Comparison of ENCODE assay signal across 12 cellular contexts in genomic region chr1:51636765-51637522, GRCh38. TPM values are rescaled to one million over a fixed set of nuclear protein-coding genes. Genes with fewer than 3 reads are reported as not detected.
A peak's percentile ranks its signal among the peaks of the same experiment; 100 is the strongest.
DNase-seq lines count a peak whose midpoint lies in the region; ATAC-seq and TF ChIP-seq lines count a peak whose summit lies in the region.
"Had no signal": no experiment of that assay in that cellular context is flagged by ENCODE, and none has a peak within 500 bp of the region (broad histone marks: within the 10 kb centered on the region; RNA-seq: fewer than 3 reads in every experiment).

No MANE protein-coding gene starts in this region.

- no peaks in the 10 kb centered on the region for H3K36me3 ChIP-seq in Panc1 (ENCODE audit: control insufficient read depth, insufficient read depth, low read length)
- H3K36me3 ChIP-seq in esophagus muscularis mucosa = peaks cover 0 to 5% (median 0%) of the 10 kb centered on the region in 4 donors
- H3K36me3 ChIP-seq in osteoblast (ENCODE audit: insufficient read depth, low read length) = no peaks in the 10 kb centered on the region

- intact Hi-C loops in Panc1 (cut with micrococcal nuclease; ENCODE audit: unreplicated experiment) = no loop called here
- intact Hi-C loops in esophagus muscularis mucosa (cut with DNase I) = no loop called here
- intact Hi-C loops in activated T-helper 2 cell treated with anti-CD3 and anti-CD28 coated beads, Interferon-gamma antibody, Interleukin-2, Interleukin-4, amounts not matched to agents 10 μg/mL and 5 μg/mL and 100 μg/mL, durations not matched to agents 14 hours and 24 hours and 36 hours (cut with micrococcal nuclease) = no loop called here

- H3K4me1 Mint-ChIP-seq in activated T-helper 2 cell treated with anti-CD3 and anti-CD28 coated beads, Interferon-gamma antibody, Interleukin-2, Interleukin-4, amounts not matched to agents 10 μg/mL and 5 μg/mL and 100 μg/mL, durations not matched to agents 14 hours and 24 hours and 36 hours (ENCODE audit: low read depth) = peaks cover 6% of the 10 kb centered on the region
- H3K4me1 Mint-ChIP-seq: activated B cell treated with CpG ODN at 0.5 μM for 24 hours had no signal

- peaks cover 72% of the 10 kb centered on the region for H3K79me2 ChIP-seq in osteoblast (ENCODE audit: insufficient read depth, low read length)

- H3K27ac Mint-ChIP-seq in activated T-helper 2 cell treated with anti-CD3 and anti-CD28 coated beads, Interferon-gamma antibody, Interleukin-2, Interleukin-4, amounts not matched to agents 10 μg/mL and 5 μg/mL and 100 μg/mL, durations not matched to agents 14 hours and 24 hours and 36 hours = no peak overlapping the region
- H3K27ac Mint-ChIP-seq: activated B cell treated with CpG ODN at 0.5 μM for 24 hours; activated naive CD8-positive, alpha-beta T cell treated with anti-CD3 and anti-CD28 coated beads, Interleukin-2, amount 10 ng/mL, durations not matched to agents 7 days and 5 days; stimulated activated naive CD8-positive, alpha-beta T cell treated with anti-CD3 and anti-CD28 coated beads, Interleukin-15, Interleukin-2, amounts not matched to agents 100 ng/mL and 50 ng/mL, for 24 hours had no signal

- in situ Hi-C loops in Caki2 (cut with HindIII; ENCODE audit: low pct_unique_long_range_greater_than_20kb, low sequenced_read_pairs) = no loop called here
- in situ Hi-C loops in Panc1 (cut with HindIII; ENCODE audit: low pct_unique_long_range_greater_than_20kb, low sequenced_read_pairs) = no loop called here

- peaks cover 2% of the 10 kb centered on the region for H4K20me1 ChIP-seq in osteoblast (ENCODE audit: insufficient read depth, low read length)

- no peak for TF ChIP-seq CTCF in Panc1 (IDR thresholded peaks at IDR 0.05)
- TF ChIP-seq CTCF in esophagus muscularis mucosa (IDR thresholded peaks at IDR 0.05) = no peak
- no peak for TF ChIP-seq CTCF in osteoblast (IDR thresholded peaks at IDR 0.05; ENCODE audit: extremely low read depth, low read depth, low read length)

- H2AFZ ChIP-seq in osteoblast (ENCODE audit: low read length) = no peak overlapping the region

- H3K9me3 Mint-ChIP-seq in activated T-helper 2 cell treated with anti-CD3 and anti-CD28 coated beads, Interferon-gamma antibody, Interleukin-2, Interleukin-4, amounts not matched to agents 10 μg/mL and 5 μg/mL and 100 μg/mL, durations not matched to agents 14 hours and 24 hours and 36 hours = no peaks in the 10 kb centered on the region
- H3K9me3 Mint-ChIP-seq: activated B cell treated with CpG ODN at 0.5 μM for 24 hours; activated naive CD8-positive, alpha-beta T cell treated with anti-CD3 and anti-CD28 coated beads, Interleukin-2, amount 10 ng/mL, durations not matched to agents 7 days and 5 days; stimulated activated naive CD8-positive, alpha-beta T cell treated with anti-CD3 and anti-CD28 coated beads, Interleukin-15, Interleukin-2, amounts not matched to agents 100 ng/mL and 50 ng/mL, for 24 hours had no signal

- H3K4me2 ChIP-seq in osteoblast (ENCODE audit: insufficient read depth, low read length) = peak overlapping the region; percentile 41

- TF ChIP-seq POLR2A in esophagus muscularis mucosa (IDR thresholded peaks at IDR 0.05; ENCODE audit: low read depth) = no peak

- no peaks in the 10 kb centered on the region for H3K27me3 Mint-ChIP-seq in activated T-helper 2 cell treated with anti-CD3 and anti-CD28 coated beads, Interferon-gamma antibody, Interleukin-2, Interleukin-4, amounts not matched to agents 10 μg/mL and 5 μg/mL and 100 μg/mL, durations not matched to agents 14 hours and 24 hours and 36 hours (ENCODE audit: low read depth)
- H3K27me3 Mint-ChIP-seq: activated B cell treated with CpG ODN at 0.5 μM for 24 hours; activated naive CD8-positive, alpha-beta T cell treated with anti-CD3 and anti-CD28 coated beads, Interleukin-2, amount 10 ng/mL, durations not matched to agents 7 days and 5 days; stimulated activated naive CD8-positive, alpha-beta T cell treated with anti-CD3 and anti-CD28 coated beads, Interleukin-15, Interleukin-2, amounts not matched to agents 100 ng/mL and 50 ng/mL, for 24 hours had no signal

- no peaks in the 10 kb centered on the region for H3K36me3 Mint-ChIP-seq in activated T-helper 2 cell treated with anti-CD3 and anti-CD28 coated beads, Interferon-gamma antibody, Interleukin-2, Interleukin-4, amounts not matched to agents 10 μg/mL and 5 μg/mL and 100 μg/mL, durations not matched to agents 14 hours and 24 hours and 36 hours (ENCODE audit: low read depth)
- H3K36me3 Mint-ChIP-seq: activated naive CD8-positive, alpha-beta T cell treated with anti-CD3 and anti-CD28 coated beads, Interleukin-2, amount 10 ng/mL, durations not matched to agents 7 days and 5 days had no signal

- no TSS peak for BruUV-seq in Panc1 (replicated peaks; lab: Mats Ljungman, UMichigan)

- CTCF ChIA-PET in Panc1 (lab: Charles Lee) = no interaction called here

- H3K27ac ChIP-seq in Panc1 (ENCODE audit: low read length) (peak overlapping the region; percentile 24; the same call in 1 of the 2 replicates), esophagus muscularis mucosa (replicated peaks in 1 of 4) (peak overlapping the region; percentile 18 to 61 (median 60)), osteoblast (ENCODE audit: low read depth, low read length) (peak overlapping the region; percentile 91)

- H3K9me3 ChIP-seq in Panc1 (ENCODE audit: control insufficient read depth, insufficient read depth, low read depth, low read length) = no peaks in the 10 kb centered on the region
- no peaks in the 10 kb centered on the region for H3K9me3 ChIP-seq in esophagus muscularis mucosa
- H3K9me3 ChIP-seq in osteoblast (ENCODE audit: low read depth, low read length) = no peaks in the 10 kb centered on the region

- no peak overlapping the region for H3K4me3 Mint-ChIP-seq in activated T-helper 2 cell treated with anti-CD3 and anti-CD28 coated beads, Interferon-gamma antibody, Interleukin-2, Interleukin-4, amounts not matched to agents 10 μg/mL and 5 μg/mL and 100 μg/mL, durations not matched to agents 14 hours and 24 hours and 36 hours (ENCODE audit: low read depth)
- H3K4me3 Mint-ChIP-seq: activated B cell treated with CpG ODN at 0.5 μM for 24 hours; activated naive CD8-positive, alpha-beta T cell treated with anti-CD3 and anti-CD28 coated beads, Interleukin-2, amount 10 ng/mL, durations not matched to agents 7 days and 5 days; stimulated activated naive CD8-positive, alpha-beta T cell treated with anti-CD3 and anti-CD28 coated beads, Interleukin-15, Interleukin-2, amounts not matched to agents 100 ng/mL and 50 ng/mL, for 24 hours had no signal

- WGBS in esophagus muscularis mucosa = 54% methylated on average over 6 of the region's 6 CpGs

- no peak overlapping the region for H3K4me3 ChIP-seq in Panc1 (ENCODE audit: low read depth in 2 of 2, low read length in 2 of 2)
- no peak overlapping the region for H3K4me3 ChIP-seq in esophagus muscularis mucosa
- no peak overlapping the region for H3K4me3 ChIP-seq in osteoblast (ENCODE audit: insufficient read depth, low read length)

- H3K27me3 ChIP-seq in Panc1 (ENCODE audit: control insufficient read depth, insufficient read depth, low read length) = no peaks in the 10 kb centered on the region
- H3K27me3 ChIP-seq in esophagus muscularis mucosa = no peaks in the 10 kb centered on the region
- no peaks in the 10 kb centered on the region for H3K27me3 ChIP-seq in osteoblast (ENCODE audit: insufficient read depth, low read length)

- POLR2A ChIA-PET in Panc1 (lab: Charles Lee) = no interaction called here

- DNase-seq in Caki2 (ENCODE audit: low read depth) (peak; percentile 90), Panc1 (ENCODE audit: low read depth, low spot score) (peak; percentile 73), esophagus muscularis mucosa (ENCODE audit: extremely low spot score) (no peak), osteoblast (ENCODE audit: insufficient read length, low spot score, missing footprints) (no peak), DMS153 treated with DMSO at 0.1 percent for 48 hours (lab: John Stamatoyannopoulos, UW; ENCODE audit: unreplicated experiment) (no peak), activated gamma-delta T cell treated with Interleukin-2 at 50 U/mL for 16 hours (no peak)
- no peak for DNase-seq in activated T-helper 2 cell treated with anti-CD3 and anti-CD28 coated beads, Interferon-gamma antibody, Interleukin-2, Interleukin-4, amounts not matched to agents 10 μg/mL and 5 μg/mL and 100 μg/mL, durations not matched to agents 14 hours and 24 hours and 36 hours (ENCODE audit: low spot score)
- DNase-seq: activated B cell treated with CpG ODN at 0.5 μM for 24 hours; activated naive CD8-positive, alpha-beta T cell treated with anti-CD3 and anti-CD28 coated beads, Interleukin-2, amount 10 ng/mL, durations not matched to agents 7 days and 5 days; retina had no signal

- H3K4me1 ChIP-seq in Panc1 (ENCODE audit: control insufficient read depth, insufficient read depth, low read length) = peaks cover 13% of the 10 kb centered on the region
- H3K4me1 ChIP-seq in esophagus muscularis mucosa = peaks cover 24 to 51% (median 38%) of the 10 kb centered on the region in 4 donors
- peaks cover 18% of the 10 kb centered on the region for H3K4me1 ChIP-seq in osteoblast (ENCODE audit: insufficient read depth, low read length)

- peak; percentile 83 for ATAC-seq in Panc1
- ATAC-seq in GM19023 (IDR thresholded peaks at IDR 0.05; ENCODE audit: unreplicated experiment) = no peak

- no peak for TF ChIP-seq EP300 in esophagus muscularis mucosa (IDR thresholded peaks at IDR 0.05)

RNA-seq across cellular contexts. Expression of gene OSBPL9, which starts 20.1 kb away (rescaled TPM):
- 75.0 and 76.5 TPM in 2 replicates for total RNA-seq in Caki2 (2014; rRNA removed; shearing (Covaris generic); ENCODE audit: low replicate concordance)
- total RNA-seq in Panc1 (2021; ENCODE audit: unreplicated experiment) (85.5 TPM), esophagus muscularis mucosa (10 to 100 TPM; 66.8 to 84.5 (median 75.9) TPM), osteoblast (87.9 and 96.4 TPM in 2 replicates)
- polyA plus RNA-seq in Panc1 (2012; ENCODE audit: insufficient read length) = 63.5 TPM
- total RNA-seq in activated T-helper 2 cell treated with anti-CD3 and anti-CD28 coated beads, Interferon-gamma antibody, Interleukin-2, Interleukin-4, amounts not matched to agents 10 μg/mL and 5 μg/mL and 100 μg/mL, durations not matched to agents 14 hours and 24 hours and 36 hours = 49.3 and 52.3 TPM in 2 replicates

Comparison
In these comparisons a context has a peak if more than half of its experiments do, and no peak if none do; other contexts are left out.
1. DNase-seq: peak in Caki2 (single experiment) and Panc1 (single experiment); none in esophagus muscularis mucosa (single experiment), osteoblast (single experiment), DMS153 treated with DMSO at 0.1 percent for 48 hours (single experiment), activated gamma-delta T cell treated with Interleukin-2 at 50 U/mL for 16 hours (single experiment) and activated T-helper 2 cell treated with anti-CD3 and anti-CD28 coated beads, Interferon-gamma antibody, Interleukin-2, Interleukin-4, amounts not matched to agents 10 μg/mL and 5 μg/mL and 100 μg/mL, durations not matched to agents 14 hours and 24 hours and 36 hours (single experiment).
2. H3K27ac ChIP-seq: peak in every context shown above with its lines; median percentile 91 in osteoblast; 60 in esophagus muscularis mucosa; 24 in Panc1.